In the genomic region with DNA sequence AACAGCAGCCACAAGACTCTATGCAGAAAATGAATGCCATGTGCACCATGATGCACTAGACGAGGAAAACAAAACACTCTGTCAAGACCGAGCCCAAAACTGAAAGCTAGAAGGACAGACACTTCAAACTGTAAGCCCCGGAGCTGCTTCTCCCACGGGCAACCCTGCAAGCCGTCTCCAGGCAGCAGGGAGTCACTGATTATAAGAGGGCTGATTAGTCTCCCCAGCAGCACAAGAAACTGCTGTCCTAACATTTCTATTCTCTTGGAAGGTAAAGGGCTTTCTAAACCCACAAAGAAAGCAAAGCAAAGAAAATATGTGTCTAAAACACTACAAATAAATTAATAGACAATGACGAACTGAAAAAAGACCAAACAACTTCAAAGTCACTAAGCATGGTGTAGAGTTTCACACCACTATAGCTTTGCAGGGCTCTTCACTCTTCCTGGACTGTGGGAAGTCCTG, we compare ENCODE assay signal across 8 cellular contexts. TPM values are rescaled to one million over a fixed set of nuclear protein-coding genes. Genes with fewer than 3 reads are reported as not detected.
DNase-seq lines count a peak whose midpoint lies in the region; ATAC-seq and TF ChIP-seq lines count a peak whose summit lies in the region.

No MANE protein-coding gene starts in this region.

- TF ChIP-seq EP300 in SK-N-SH (IDR thresholded peaks at IDR 0.05; ENCODE audit: borderline replicate concordance in 1 of 2, low read depth in 1 of 2, low read length in 1 of 2), result no peak

- H3K4me1 ChIP-seq in SK-N-SH (ENCODE audit: control insufficient read depth in 1 of 2, insufficient read depth in 2 of 2, low read depth in 1 of 2, low read length in 1 of 2) (peaks cover 44 to 61% of the 10 kb centered on the region in 2 experiments), spleen (peaks cover 78 to 100% (median 99%) of the 10 kb centered on the region in 6 donors)

- H3K27me3 ChIP-seq in SK-N-SH (ENCODE audit: insufficient read depth) (no peaks in the 10 kb centered on the region), spleen (replicated peaks in 1 of 7) (no peaks in the 10 kb centered on the region)

- no peak for TF ChIP-seq POLR2A in spleen (IDR thresholded peaks at IDR 0.05)

- H3K4me3 ChIP-seq in SK-N-SH (ENCODE audit: low read depth in 2 of 2, low read length in 1 of 2) (no peak overlapping the region), WI38 (ENCODE audit: low read depth, low read length) (peak overlapping the region; percentile 40), foreskin fibroblast (ENCODE audit: low read depth in 1 of 2, low read length in 2 of 2) (peak overlapping the region; percentile 27 to 31), spleen (peak overlapping the region in 6 of 8 donors; percentile 5 to 48 (median 8))

- H4K20me1 ChIP-seq in SK-N-SH (ENCODE audit: insufficient read depth), result peaks cover 18% of the 10 kb centered on the region; the same call in 1 of the 2 replicates

- H3K9me2 ChIP-seq in SK-N-SH, result no peaks in the 10 kb centered on the region

- H3K9me3 ChIP-seq in SK-N-SH (no peaks in the 10 kb centered on the region), spleen (no peaks in the 10 kb centered on the region)

- CTCF ChIA-PET in SK-N-SH (lab: Yijun Ruan, JAX), result interaction anchor here (1.3 to 1.4 kb wide), 2 partner anchors 17 to 46 kb away, joined by 3 to 4 read pairs; no protein-coding TSS in a partner anchor

- DNase-seq in SK-N-SH (no peak), foreskin fibroblast (peak in 1 of 2 donors; percentile 65), spleen (no peak), islet precursor cell (no peak)
- no peak for DNase-seq in activated CD4-positive, CD25-positive, alpha-beta regulatory T cell (lab: John Stamatoyannopoulos, UW)

- H3K79me2 ChIP-seq in SK-N-SH (ENCODE audit: insufficient read depth), result peaks cover 95% of the 10 kb centered on the region

- WGBS in SK-N-SH (ENCODE audit: low lambda C conversion rate), result 57% methylated on average over 6 of the region's 6 CpGs
- 2 to 9% (median 4%) methylated on average over 6 of the region's 6 CpGs for WGBS in spleen, 5 donors

- peaks cover 19% of the 10 kb centered on the region for H3F3A ChIP-seq in SK-N-SH (replicated peaks; ENCODE audit: insufficient read depth)

- H3K36me3 ChIP-seq in SK-N-SH (replicated peaks in 1 of 2; ENCODE audit: control insufficient read depth in 1 of 2, insufficient read depth in 2 of 2, low read length in 1 of 2), result no peaks in the 10 kb centered on the region
- no peaks in the 10 kb centered on the region for H3K36me3 ChIP-seq in spleen

- H2AFZ ChIP-seq in SK-N-SH (ENCODE audit: low read depth), result no peak overlapping the region

- POLR2A ChIA-PET in SK-N-SH (lab: Yijun Ruan, JAX), result no interaction called here

- ATAC-seq in SK-N-SH treated with all-trans-retinoic acid at 6 μM for 48 hours, result no peak
- peak; percentile 50 for ATAC-seq in HG03159 (IDR thresholded peaks at IDR 0.05; ENCODE audit: unreplicated experiment)

- H3K27ac ChIP-seq in SK-N-SH (ENCODE audit: low read depth in 2 of 2, low read length in 1 of 2) (peak overlapping the region; percentile 8 to 29; a peak in 1 of 4 replicates), spleen (peak overlapping the region; percentile 49 to 97 (median 88))

- intact Hi-C loops in spleen (cut with DNase I; ENCODE audit: low total_unique reads), result no loop called here

- no peak for TF ChIP-seq RAD21 in SK-N-SH (IDR thresholded peaks at IDR 0.05; ENCODE audit: low read length)

- TF ChIP-seq CTCF in SK-N-SH (IDR thresholded peaks at IDR 0.05), result no peak
- TF ChIP-seq CTCF in WI38 (IDR thresholded peaks at IDR 0.05; ENCODE audit: low read depth, low read length), result no peak
- TF ChIP-seq CTCF in foreskin fibroblast (IDR thresholded peaks at IDR 0.05; ENCODE audit: low read depth, low read length), result no peak
- TF ChIP-seq CTCF in spleen (IDR thresholded peaks at IDR 0.05 in 8 of 11, conservative IDR thresholded peaks at IDR 0.05 in 3 of 11), result no peak

- H3K4me2 ChIP-seq in SK-N-SH, result peak overlapping the region; percentile 33; the same call in 1 of the 2 replicates

- no peak overlapping the region for H3K9ac ChIP-seq in SK-N-SH

TF ChIP-seq in SK-N-SH, 30 proteins besides CTCF, POLR2A, EP300 and RAD21:
- TF ChIP-seq TCF12 (IDR thresholded peaks at IDR 0.05) (no peak), NRF1 (IDR thresholded peaks at IDR 0.05; ENCODE audit: low read depth, low read length) (no peak), EZH2phosphoT487 (IDR thresholded peaks at IDR 0.05; ENCODE audit: borderline replicate concordance, low read depth) (no peak), FOSL2 (IDR thresholded peaks at IDR 0.05; ENCODE audit: borderline replicate concordance, low read depth) (no peak), TEAD4 (IDR thresholded peaks at IDR 0.05; ENCODE audit: borderline replicate concordance, insufficient read depth) (no peak), CHD2 (IDR thresholded peaks at IDR 0.05; ENCODE audit: low read length, partially characterized antibody) (no peak), ELF1 (IDR thresholded peaks at IDR 0.05) (no peak), NFIC (IDR thresholded peaks at IDR 0.05; ENCODE audit: borderline replicate concordance) (no peak), SIN3A (IDR thresholded peaks at IDR 0.05; ENCODE audit: borderline replicate concordance, low read depth, low read length) (no peak), FOXJ3 (CRISPR knock-in tag; IDR thresholded peaks at IDR 0.05) (no peak)
- TF ChIP-seq, protein P1, sequence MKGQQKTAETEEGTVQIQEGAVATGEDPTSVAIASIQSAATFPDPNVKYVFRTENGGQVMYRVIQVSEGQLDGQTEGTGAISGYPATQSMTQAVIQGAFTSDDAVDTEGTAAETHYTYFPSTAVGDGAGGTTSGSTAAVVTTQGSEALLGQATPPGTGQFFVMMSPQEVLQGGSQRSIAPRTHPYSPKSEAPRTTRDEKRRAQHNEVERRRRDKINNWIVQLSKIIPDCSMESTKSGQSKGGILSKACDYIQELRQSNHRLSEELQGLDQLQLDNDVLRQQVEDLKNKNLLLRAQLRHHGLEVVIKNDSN (IDR thresholded peaks at IDR 0.05; ENCODE audit: borderline replicate concordance, low read depth), result no peak
- TF ChIP-seq, protein P2, sequence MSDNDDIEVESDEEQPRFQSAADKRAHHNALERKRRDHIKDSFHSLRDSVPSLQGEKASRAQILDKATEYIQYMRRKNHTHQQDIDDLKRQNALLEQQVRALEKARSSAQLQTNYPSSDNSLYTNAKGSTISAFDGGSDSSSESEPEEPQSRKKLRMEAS (IDR thresholded peaks at IDR 0.05; ENCODE audit: low read depth), result no peak

TF ChIP-seq in SK-N-SH treated with all-trans-retinoic acid at 6 μM for 48 hours, 23 proteins besides CTCF, POLR2A, EP300 and RAD21 (continues in another document):
- TF ChIP-seq ZNF565 (CRISPR knock-in tag; conservative IDR thresholded peaks at IDR 0.05; ENCODE audit: low read depth) (no peak), ZNF8 (CRISPR knock-in tag; IDR thresholded peaks at IDR 0.05) (no peak), ZNF70 (CRISPR knock-in tag; IDR thresholded peaks at IDR 0.05) (no peak), GLIS3 (CRISPR knock-in tag; IDR thresholded peaks at IDR 0.05) (no peak), ESRRG (CRISPR knock-in tag; IDR thresholded peaks at IDR 0.05) (no peak), ISL1 (CRISPR knock-in tag; IDR thresholded peaks at IDR 0.05) (no peak), PPARA (CRISPR knock-in tag; IDR thresholded peaks at IDR 0.05; ENCODE audit: borderline replicate concordance) (no peak)
- TF ChIP-seq, protein P3, sequence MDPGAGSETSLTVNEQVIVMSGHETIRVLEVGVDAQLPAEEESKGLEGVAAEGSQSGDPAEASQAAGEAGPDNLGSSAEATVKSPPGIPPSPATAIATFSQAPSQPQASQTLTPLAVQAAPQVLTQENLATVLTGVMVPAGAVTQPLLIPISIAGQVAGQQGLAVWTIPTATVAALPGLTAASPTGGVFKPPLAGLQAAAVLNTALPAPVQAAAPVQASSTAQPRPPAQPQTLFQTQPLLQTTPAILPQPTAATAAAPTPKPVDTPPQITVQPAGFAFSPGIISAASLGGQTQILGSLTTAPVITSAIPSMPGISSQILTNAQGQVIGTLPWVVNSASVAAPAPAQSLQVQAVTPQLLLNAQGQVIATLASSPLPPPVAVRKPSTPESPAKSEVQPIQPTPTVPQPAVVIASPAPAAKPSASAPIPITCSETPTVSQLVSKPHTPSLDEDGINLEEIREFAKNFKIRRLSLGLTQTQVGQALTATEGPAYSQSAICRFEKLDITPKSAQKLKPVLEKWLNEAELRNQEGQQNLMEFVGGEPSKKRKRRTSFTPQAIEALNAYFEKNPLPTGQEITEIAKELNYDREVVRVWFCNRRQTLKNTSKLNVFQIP (CRISPR knock-in tag; IDR thresholded peaks at IDR 0.05; ENCODE audit: borderline replicate concordance, low read depth), result no peak
- TF ChIP-seq, protein P4, sequence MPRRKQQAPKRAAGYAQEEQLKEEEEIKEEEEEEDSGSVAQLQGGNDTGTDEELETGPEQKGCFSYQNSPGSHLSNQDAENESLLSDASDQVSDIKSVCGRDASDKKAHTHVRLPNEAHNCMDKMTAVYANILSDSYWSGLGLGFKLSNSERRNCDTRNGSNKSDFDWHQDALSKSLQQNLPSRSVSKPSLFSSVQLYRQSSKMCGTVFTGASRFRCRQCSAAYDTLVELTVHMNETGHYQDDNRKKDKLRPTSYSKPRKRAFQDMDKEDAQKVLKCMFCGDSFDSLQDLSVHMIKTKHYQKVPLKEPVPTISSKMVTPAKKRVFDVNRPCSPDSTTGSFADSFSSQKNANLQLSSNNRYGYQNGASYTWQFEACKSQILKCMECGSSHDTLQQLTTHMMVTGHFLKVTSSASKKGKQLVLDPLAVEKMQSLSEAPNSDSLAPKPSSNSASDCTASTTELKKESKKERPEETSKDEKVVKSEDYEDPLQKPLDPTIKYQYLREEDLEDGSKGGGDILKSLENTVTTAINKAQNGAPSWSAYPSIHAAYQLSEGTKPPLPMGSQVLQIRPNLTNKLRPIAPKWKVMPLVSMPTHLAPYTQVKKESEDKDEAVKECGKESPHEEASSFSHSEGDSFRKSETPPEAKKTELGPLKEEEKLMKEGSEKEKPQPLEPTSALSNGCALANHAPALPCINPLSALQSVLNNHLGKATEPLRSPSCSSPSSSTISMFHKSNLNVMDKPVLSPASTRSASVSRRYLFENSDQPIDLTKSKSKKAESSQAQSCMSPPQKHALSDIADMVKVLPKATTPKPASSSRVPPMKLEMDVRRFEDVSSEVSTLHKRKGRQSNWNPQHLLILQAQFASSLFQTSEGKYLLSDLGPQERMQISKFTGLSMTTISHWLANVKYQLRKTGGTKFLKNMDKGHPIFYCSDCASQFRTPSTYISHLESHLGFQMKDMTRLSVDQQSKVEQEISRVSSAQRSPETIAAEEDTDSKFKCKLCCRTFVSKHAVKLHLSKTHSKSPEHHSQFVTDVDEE (CRISPR knock-in tag; IDR thresholded peaks at IDR 0.05), result no peak

RNA-seq across cellular contexts. Expression of a gene that starts 15.5 kb away (rescaled TPM):
- polyA plus RNA-seq in SK-N-SH (2012; rRNA removed), result 19.0 and 26.8 TPM in 2 replicates
- 10.8 and 15.3 TPM in 2 replicates for polyA plus RNA-seq in SK-N-SH (2012; cell fraction: cytosol; rRNA removed)
- 63.4 and 87.9 TPM in 2 replicates for polyA plus RNA-seq in SK-N-SH (2012; cell fraction: nucleus; rRNA removed)
- total RNA-seq in spleen, result 100 to 1,000 TPM in 5 of 7 donors, 10 to 100 TPM in 2; 88.7 to 131 (median 106) TPM
- polyA plus RNA-seq in spleen, result 10 to 100 TPM in 2 of 3 donors, 1 to 10 TPM in 1; 9.4 to 19.4 (median 10.0) TPM

RNA-seq across cellular contexts. Expression of a gene that starts 30.4 kb away (rescaled TPM):
- polyA plus RNA-seq in SK-N-SH (2012; rRNA removed), result not detected in 2 replicates
- 0.01 TPM in 2 replicates for polyA plus RNA-seq in SK-N-SH (2012; cell fraction: cytosol; rRNA removed)
- polyA plus RNA-seq in SK-N-SH (2012; cell fraction: nucleus; rRNA removed), result 0.02 TPM in 1 of 2 replicates, not detected in the other
- total RNA-seq in spleen, result not detected
- polyA plus RNA-seq in spleen, result not detected

Comparison
In these comparisons a context has a peak if more than half of its experiments do, and no peak if none do; other contexts are left out.
1. H3K4me3 ChIP-seq: peak in WI38 (single experiment), foreskin fibroblast (2 of 2) and spleen (6 of 8); none in SK-N-SH (0 of 2).